Comparison of ENCODE assay signal across 8 cellular contexts in the genomic region with DNA sequence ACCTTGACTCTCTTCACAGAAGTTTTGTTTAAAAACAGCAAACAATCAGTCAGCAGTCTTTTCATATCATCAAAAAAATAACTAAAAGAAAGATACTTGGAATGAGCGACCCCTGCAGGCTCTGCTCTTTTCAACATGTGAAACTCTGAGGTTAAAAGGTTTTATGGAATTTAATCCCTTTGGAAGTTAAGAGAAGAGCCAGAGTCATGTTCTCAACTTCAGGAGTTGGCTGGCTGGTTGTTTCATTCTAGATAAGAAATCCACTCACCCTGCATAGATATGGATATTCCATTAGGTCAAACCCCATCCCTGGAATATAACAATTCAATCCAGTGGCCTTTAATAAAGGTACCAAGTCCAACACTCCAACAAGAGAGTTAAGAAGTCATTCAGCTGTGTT.
DNase-seq lines count a peak whose midpoint lies in the region; ATAC-seq and TF ChIP-seq lines count a peak whose summit lies in the region.

No MANE protein-coding gene starts in this region.

- no peak overlapping the region for H3K27ac Mint-ChIP-seq in brain

- ATAC-seq in HG03457 (IDR thresholded peaks at IDR 0.05; ENCODE audit: unreplicated experiment), result no peak

- peaks cover 6 to 18% (median 9%) of the 10 kb centered on the region in 5 experiments for H3K9me3 Mint-ChIP-seq in brain

- H3K27me3 Mint-ChIP-seq in brain, result peaks cover 8% of the 10 kb centered on the region

- no peak for TF ChIP-seq EP300 in Ishikawa (IDR thresholded peaks at IDR 0.05; ENCODE audit: borderline replicate concordance)

- peak; percentile 35 to 54 for TF ChIP-seq CTCF in brain (conservative IDR thresholded peaks at IDR 0.05)

- peaks cover 5% of the 10 kb centered on the region for H3K4me1 Mint-ChIP-seq in brain

- H3K4me3 Mint-ChIP-seq in brain, result no peak overlapping the region

- no peaks in the 10 kb centered on the region for H3K36me3 Mint-ChIP-seq in brain

- peak; percentile 71 for TF ChIP-seq RAD21 in Ishikawa (IDR thresholded peaks at IDR 0.05; ENCODE audit: low read depth)

- DNase-seq in AG20443 (ENCODE audit: low spot score) (peak; percentile 41), left kidney (ENCODE audit: low read depth, low spot score) (peak; percentile 34), HuH-7.5 (ENCODE audit: low spot score) (no peak), SW480 (ENCODE audit: low spot score) (no peak), hypothalamus (lab: John Stamatoyannopoulos, UW) (no peak)

TF ChIP-seq in Ishikawa, 13 proteins besides CTCF, POLR2A, EP300 and RAD21:
- no peak for TF ChIP-seq CREB1 (IDR thresholded peaks at IDR 0.05; ENCODE audit: low read depth)
- TF ChIP-seq TEAD4 (IDR thresholded peaks at IDR 0.05), result no peak
- TF ChIP-seq FOXM1 (IDR thresholded peaks at IDR 0.05; ENCODE audit: borderline replicate concordance, low read depth), result no peak
- TF ChIP-seq NFIC (IDR thresholded peaks at IDR 0.05), result no peak
- no peak for TF ChIP-seq CEBPB (IDR thresholded peaks at IDR 0.05)
TF ChIP-seq in Ishikawa: peak in this region for 0.

Comparison
In these comparisons a context has a peak if more than half of its experiments do, and no peak if none do; other contexts are left out.
1. DNase-seq: peak in AG20443 (single experiment) and left kidney (single experiment); none in HuH-7.5 (single experiment), SW480 (single experiment) and hypothalamus (0 of 51).